8 cellular contexts compared by ENCODE assay signal in the genomic region with DNA sequence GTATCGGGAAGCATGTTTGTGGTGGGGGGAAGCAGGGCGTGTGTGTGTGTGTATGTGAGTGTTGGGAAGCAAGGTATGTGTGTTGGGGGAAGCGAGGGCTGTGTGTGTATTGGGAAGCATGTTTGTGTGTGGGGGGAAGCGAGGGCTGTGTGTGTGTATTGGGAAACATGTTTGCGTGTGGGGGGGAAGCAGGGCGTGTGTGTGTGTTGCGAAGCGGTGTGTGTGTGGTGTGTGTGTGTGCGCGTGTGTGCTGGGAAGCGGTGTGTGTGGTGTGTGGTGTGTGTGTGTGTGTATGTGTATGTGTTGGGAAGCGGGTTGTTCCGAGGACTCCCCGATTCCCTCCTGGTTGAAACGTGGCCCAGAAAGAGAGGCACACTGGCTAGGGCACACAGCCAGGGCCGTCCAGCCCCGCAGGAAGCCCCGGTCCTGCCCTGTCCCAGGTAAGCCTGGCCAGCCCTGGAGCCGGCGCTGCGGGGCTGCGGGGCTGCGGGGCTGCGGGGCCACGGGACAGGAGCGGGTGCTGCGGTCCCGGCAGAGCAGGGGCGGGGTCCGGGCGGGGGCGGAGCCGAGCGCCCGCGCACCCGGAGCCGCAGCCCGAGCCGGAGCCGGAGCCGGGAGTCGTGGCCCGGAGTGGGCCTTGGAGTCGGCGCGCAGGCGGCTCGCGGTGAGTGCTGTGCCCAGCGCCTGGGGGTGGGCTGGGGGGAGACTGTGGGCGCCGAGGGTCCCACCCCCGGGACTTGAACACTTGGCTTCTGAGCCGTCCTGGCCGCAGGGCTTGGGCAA. TPM values are rescaled to one million over a fixed set of nuclear protein-coding genes. Genes with fewer than 3 reads are reported as not detected.
A peak's percentile ranks its signal among the peaks of the same experiment; 100 is the strongest.
DNase-seq lines count a peak whose midpoint lies in the region; ATAC-seq and TF ChIP-seq lines count a peak whose summit lies in the region.

A gene (plus strand): TSS at position 608 of the 783 bp plus-strand sequence. CDS start 5,890 bp downstream, outside the sequence.

- no peaks in the 10 kb centered on the region for H3K36me3 ChIP-seq in left ventricle myocardium inferior

- peak within 1 kb of the TSS; percentile 73 for H3K27ac Mint-ChIP-seq in activated T-helper 2 cell treated with anti-CD3 and anti-CD28 coated beads, Interferon-gamma antibody, Interleukin-2, Interleukin-4, amounts not matched to agents 10 μg/mL and 5 μg/mL and 100 μg/mL, durations not matched to agents 14 hours and 24 hours and 36 hours

- H3K27me3 ChIP-seq in left ventricle myocardium inferior (ENCODE audit: low read depth): peaks cover 7% of the 10 kb centered on the region

- intact Hi-C loops in activated T-helper 2 cell treated with anti-CD3 and anti-CD28 coated beads, Interferon-gamma antibody, Interleukin-2, Interleukin-4, amounts not matched to agents 10 μg/mL and 5 μg/mL and 100 μg/mL, durations not matched to agents 14 hours and 24 hours and 36 hours (cut with micrococcal nuclease): no loop called here
- intact Hi-C loops in left ventricle myocardium inferior (cut with micrococcal nuclease): no loop called here

- TF ChIP-seq CTCF in left ventricle myocardium inferior (IDR thresholded peaks at IDR 0.05; ENCODE audit: borderline replicate concordance): no peak

- no peaks in the 10 kb centered on the region for H3K27me3 Mint-ChIP-seq in activated T-helper 2 cell treated with anti-CD3 and anti-CD28 coated beads, Interferon-gamma antibody, Interleukin-2, Interleukin-4, amounts not matched to agents 10 μg/mL and 5 μg/mL and 100 μg/mL, durations not matched to agents 14 hours and 24 hours and 36 hours (ENCODE audit: low read depth)

- peak; percentile 59 for DNase-seq in stimulated activated CD4-positive, alpha-beta T cell treated with anti-CD3 and anti-CD28 coated beads, Interleukin-15, amount 100 ng/mL, for 24 hours
- DNase-seq in stimulated activated CD4-positive, alpha-beta T cell treated with anti-CD3 and anti-CD28 coated beads, Interleukin-12 subunit alpha, Interleukin-12 subunit beta, amount 100 ng/mL, for 4 hours: no peak
- no peak for DNase-seq in activated T-helper 2 cell treated with anti-CD3 and anti-CD28 coated beads, Interferon-gamma antibody, Interleukin-2, Interleukin-4, amounts not matched to agents 10 μg/mL and 5 μg/mL and 100 μg/mL, durations not matched to agents 14 hours and 24 hours and 36 hours (ENCODE audit: low spot score)
- DNase-seq in left ventricle myocardium inferior: no peak
- no peak for DNase-seq in G401 (ENCODE audit: low spot score)
- DNase-seq in kidney glomerular epithelial cell (lab: John Stamatoyannopoulos, UW): no peak

- ATAC-seq in GM18517 (IDR thresholded peaks at IDR 0.05; ENCODE audit: unreplicated experiment): no peak

- H3K9me3 Mint-ChIP-seq in activated T-helper 2 cell treated with anti-CD3 and anti-CD28 coated beads, Interferon-gamma antibody, Interleukin-2, Interleukin-4, amounts not matched to agents 10 μg/mL and 5 μg/mL and 100 μg/mL, durations not matched to agents 14 hours and 24 hours and 36 hours: no peaks in the 10 kb centered on the region

- H3K4me3 Mint-ChIP-seq in activated T-helper 2 cell treated with anti-CD3 and anti-CD28 coated beads, Interferon-gamma antibody, Interleukin-2, Interleukin-4, amounts not matched to agents 10 μg/mL and 5 μg/mL and 100 μg/mL, durations not matched to agents 14 hours and 24 hours and 36 hours (ENCODE audit: low read depth): peak within 1 kb of the TSS; percentile 79

- H3K27ac ChIP-seq in left ventricle myocardium inferior (replicated peaks) (no peak within 1 kb of the TSS), skin epidermis (peak within 1 kb of the TSS; percentile 51 to 94 (median 85))

- in situ Hi-C loops in G401 (cut with HindIII; ENCODE audit: low sequenced_read_pairs): no loop called here

- H3K4me1 Mint-ChIP-seq in activated T-helper 2 cell treated with anti-CD3 and anti-CD28 coated beads, Interferon-gamma antibody, Interleukin-2, Interleukin-4, amounts not matched to agents 10 μg/mL and 5 μg/mL and 100 μg/mL, durations not matched to agents 14 hours and 24 hours and 36 hours (ENCODE audit: low read depth): peaks cover 64% of the 10 kb centered on the region

- H3K4me1 ChIP-seq in left ventricle myocardium inferior: peaks cover 38% of the 10 kb centered on the region

- peak within 1 kb of the TSS; percentile 62 for H3K4me3 ChIP-seq in left ventricle myocardium inferior
- H3K4me3 ChIP-seq in skin epidermis: peak within 1 kb of the TSS; percentile 39 to 62 (median 54)

- peaks cover 5% of the 10 kb centered on the region for H3K36me3 Mint-ChIP-seq in activated T-helper 2 cell treated with anti-CD3 and anti-CD28 coated beads, Interferon-gamma antibody, Interleukin-2, Interleukin-4, amounts not matched to agents 10 μg/mL and 5 μg/mL and 100 μg/mL, durations not matched to agents 14 hours and 24 hours and 36 hours (ENCODE audit: low read depth)

- no peaks in the 10 kb centered on the region for H3K9me3 ChIP-seq in left ventricle myocardium inferior (replicated peaks)

RNA-seq across cellular contexts. Expression of the gene that starts here (rescaled TPM):
- total RNA-seq in activated T-helper 2 cell treated with anti-CD3 and anti-CD28 coated beads, Interferon-gamma antibody, Interleukin-2, Interleukin-4, amounts not matched to agents 10 μg/mL and 5 μg/mL and 100 μg/mL, durations not matched to agents 14 hours and 24 hours and 36 hours: 7.4 and 8.8 TPM in 2 replicates
- 0.52 TPM for total RNA-seq in left ventricle myocardium inferior
- total RNA-seq in G401 (2014; rRNA removed; shearing (Covaris generic)): not detected in 2 replicates
